In the genomic region with DNA sequence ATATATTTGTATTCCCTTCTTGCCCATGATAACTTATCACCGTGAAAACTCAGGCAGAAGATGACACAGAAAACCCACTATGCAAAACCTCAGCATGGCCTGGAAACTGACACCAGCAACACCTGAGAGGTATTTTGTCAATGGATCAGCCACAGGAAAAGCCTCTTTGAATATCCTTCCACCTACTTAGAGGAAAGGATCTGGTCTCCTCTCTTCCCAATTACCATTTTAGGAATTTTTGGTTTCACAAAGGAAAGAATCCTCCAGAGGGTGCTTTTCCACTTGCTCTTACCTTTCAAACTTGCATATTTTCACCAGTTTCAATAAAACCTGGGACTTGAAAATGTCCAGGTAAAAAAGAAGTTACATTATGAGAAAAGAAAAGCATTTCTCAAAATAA, we compare ENCODE assay signal across 26 cellular contexts. TPM values are rescaled to one million over a fixed set of nuclear protein-coding genes. Genes with fewer than 3 reads are reported as not detected.
"Had no signal": no experiment of that assay in that cellular context is flagged by ENCODE, and none has a peak within 500 bp of the region (broad histone marks: within the 10 kb centered on the region; RNA-seq: fewer than 3 reads in every experiment).

No MANE protein-coding gene starts in this region.

- H3K9me3 ChIP-seq: esophagus muscularis mucosa, gastroesophageal sphincter, heart right ventricle, left lung, stomach, thyroid gland, vagina had no signal

- H3K4me2 ChIP-seq: neural progenitor cell, smooth muscle cell had no signal

- H3K79me2 ChIP-seq: parathyroid adenoma had no signal

- H3K4me1 ChIP-seq: esophagus muscularis mucosa, foreskin keratinocyte, gastroesophageal sphincter, heart right ventricle, left lung, parathyroid adenoma, thyroid gland, vagina had no signal

- H3K27me3 ChIP-seq: esophagus muscularis mucosa, foreskin keratinocyte, gastroesophageal sphincter, neural progenitor cell, stomach, thyroid gland, vagina had no signal

- H3K36me3 ChIP-seq: esophagus muscularis mucosa, gastroesophageal sphincter, heart right ventricle, left lung, neural progenitor cell, stomach, thyroid gland, vagina had no signal

- H3K4me3 ChIP-seq: coronary artery, esophagus muscularis mucosa, gastroesophageal sphincter, heart right ventricle, left lung, neural progenitor cell, smooth muscle cell, stomach, thyroid gland, vagina had no signal

- H3K9ac ChIP-seq: neural progenitor cell, parathyroid adenoma had no signal

- DNase-seq: dermis blood vessel endothelial cell; effector memory CD4-positive, alpha-beta T cell; foreskin keratinocyte; glutamatergic neuron; heart right ventricle; hippocampal formation; left cardiac atrium; left lung; mesenchymal stem cell; midbrain; naive thymus-derived CD4-positive, alpha-beta T cell; stimulated activated CD4-positive, alpha-beta T cell treated with anti-CD3 and anti-CD28 coated beads, Interleukin-12 subunit alpha, Interleukin-12 subunit beta, amount 100 ng/mL, for 4 hours; stimulated activated CD4-positive, alpha-beta T cell treated with anti-CD3 and anti-CD28 coated beads, Interleukin-1b, Interleukin-23, amount 100 ng/mL, for 48 hours; stimulated activated CD4-positive, alpha-beta T cell treated with anti-CD3 and anti-CD28 coated beads, Interleukin-4, amount 100 ng/mL, for 1 hour; stimulated activated CD8-positive, alpha-beta memory T cell treated with anti-CD3 and anti-CD28 coated beads, Interleukin-4, amount 100 ng/mL, for 48 hours; stimulated activated naive CD4-positive, alpha-beta T cell; stomach; thyroid gland; trophoblast cell had no signal

- H3K27ac ChIP-seq: coronary artery, esophagus muscularis mucosa, foreskin keratinocyte, gastroesophageal sphincter, heart right ventricle, left lung, neural progenitor cell, parathyroid adenoma, stomach, thyroid gland, vagina had no signal

RNA-seq across cellular contexts. Expression of a gene that starts 20.0 kb away (rescaled TPM):
- polyA plus RNA-seq: naive thymus-derived CD4-positive, alpha-beta T cell had no signal
